1 cellular context compared by ENCODE assay signal in the genomic region with DNA sequence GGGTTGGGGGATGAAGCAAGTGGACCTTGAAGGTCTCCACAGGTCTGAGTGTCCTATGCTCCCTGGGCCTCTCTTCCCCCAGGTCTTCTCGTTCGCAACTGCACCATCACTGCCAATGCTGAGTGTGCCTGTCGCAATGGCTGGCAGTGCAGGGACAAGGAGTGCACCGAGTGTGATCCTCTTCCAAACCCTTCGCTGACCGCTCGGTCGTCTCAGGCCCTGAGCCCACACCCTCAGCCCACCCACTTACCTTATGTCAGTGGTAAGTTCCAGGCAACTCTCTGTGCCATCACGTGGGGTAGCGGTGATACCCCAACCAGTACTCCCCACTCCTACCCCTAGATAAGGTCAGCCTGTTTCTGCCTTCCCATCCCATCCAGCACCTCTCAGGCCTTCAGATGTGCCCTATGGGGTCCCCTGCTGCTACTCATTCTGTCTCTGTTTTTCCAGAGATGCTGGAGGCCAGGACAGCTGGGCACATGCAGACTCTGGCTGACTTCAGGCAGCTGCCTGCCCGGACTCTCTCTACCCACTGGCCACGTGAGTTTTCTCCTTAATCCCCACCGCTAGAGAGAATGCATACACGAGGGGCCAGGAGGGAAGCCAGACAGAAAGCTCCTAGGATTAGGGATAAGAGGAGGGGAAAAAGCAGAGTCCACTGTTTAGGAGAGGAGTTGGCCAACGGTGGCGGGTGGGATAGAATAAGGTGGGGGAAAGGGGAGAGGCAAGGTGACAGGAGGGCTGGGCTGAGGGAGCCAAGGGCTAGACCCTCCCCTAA.
TF ChIP-seq lines count a peak whose summit lies in the region.

No MANE protein-coding gene starts in this region.

TF ChIP-seq in HepG2, 621 proteins besides CTCF, POLR2A, EP300 and RAD21:
- TF ChIP-seq ZNF644 (CRISPR knock-in tag; IDR thresholded peaks at IDR 0.05; ENCODE audit: low read depth): no peak
- TF ChIP-seq SP5 (CRISPR knock-in tag; IDR thresholded peaks at IDR 0.05; ENCODE audit: borderline replicate concordance, low read depth): no peak
- TF ChIP-seq, protein P1, sequence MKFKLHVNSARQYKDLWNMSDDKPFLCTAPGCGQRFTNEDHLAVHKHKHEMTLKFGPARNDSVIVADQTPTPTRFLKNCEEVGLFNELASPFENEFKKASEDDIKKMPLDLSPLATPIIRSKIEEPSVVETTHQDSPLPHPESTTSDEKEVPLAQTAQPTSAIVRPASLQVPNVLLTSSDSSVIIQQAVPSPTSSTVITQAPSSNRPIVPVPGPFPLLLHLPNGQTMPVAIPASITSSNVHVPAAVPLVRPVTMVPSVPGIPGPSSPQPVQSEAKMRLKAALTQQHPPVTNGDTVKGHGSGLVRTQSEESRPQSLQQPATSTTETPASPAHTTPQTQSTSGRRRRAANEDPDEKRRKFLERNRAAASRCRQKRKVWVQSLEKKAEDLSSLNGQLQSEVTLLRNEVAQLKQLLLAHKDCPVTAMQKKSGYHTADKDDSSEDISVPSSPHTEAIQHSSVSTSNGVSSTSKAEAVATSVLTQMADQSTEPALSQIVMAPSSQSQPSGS (CRISPR knock-in tag; IDR thresholded peaks at IDR 0.05): no peak
- TF ChIP-seq, protein P2, sequence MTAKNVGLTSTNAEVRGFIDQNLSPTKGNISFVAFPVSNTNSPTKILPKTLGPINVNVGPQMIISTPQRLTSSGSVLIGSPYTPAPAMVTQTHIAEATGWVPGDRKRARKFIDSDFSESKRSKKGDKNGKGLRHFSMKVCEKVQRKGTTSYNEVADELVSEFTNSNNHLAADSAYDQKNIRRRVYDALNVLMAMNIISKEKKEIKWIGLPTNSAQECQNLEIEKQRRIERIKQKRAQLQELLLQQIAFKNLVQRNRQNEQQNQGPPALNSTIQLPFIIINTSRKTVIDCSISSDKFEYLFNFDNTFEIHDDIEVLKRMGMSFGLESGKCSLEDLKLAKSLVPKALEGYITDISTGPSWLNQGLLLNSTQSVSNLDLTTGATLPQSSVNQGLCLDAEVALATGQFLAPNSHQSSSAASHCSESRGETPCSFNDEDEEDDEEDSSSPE (CRISPR knock-in tag; IDR thresholded peaks at IDR 0.05): no peak
- no peak for TF ChIP-seq SIX4 (CRISPR knock-in tag; IDR thresholded peaks at IDR 0.05)
- TF ChIP-seq ATF1 (CRISPR knock-in tag; IDR thresholded peaks at IDR 0.05): no peak
- TF ChIP-seq, protein P3, sequence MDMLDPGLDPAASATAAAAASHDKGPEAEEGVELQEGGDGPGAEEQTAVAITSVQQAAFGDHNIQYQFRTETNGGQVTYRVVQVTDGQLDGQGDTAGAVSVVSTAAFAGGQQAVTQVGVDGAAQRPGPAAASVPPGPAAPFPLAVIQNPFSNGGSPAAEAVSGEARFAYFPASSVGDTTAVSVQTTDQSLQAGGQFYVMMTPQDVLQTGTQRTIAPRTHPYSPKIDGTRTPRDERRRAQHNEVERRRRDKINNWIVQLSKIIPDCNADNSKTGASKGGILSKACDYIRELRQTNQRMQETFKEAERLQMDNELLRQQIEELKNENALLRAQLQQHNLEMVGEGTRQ (IDR thresholded peaks at IDR 0.05; ENCODE audit: low read depth, low read length): no peak
- TF ChIP-seq, protein P3 (CRISPR knock-in tag; IDR thresholded peaks at IDR 0.05; ENCODE audit: borderline replicate concordance): no peak
- no peak for TF ChIP-seq ZNF432 (CRISPR knock-in tag; IDR thresholded peaks at IDR 0.05; ENCODE audit: borderline replicate concordance)
- TF ChIP-seq TMF1 (CRISPR knock-in tag; IDR thresholded peaks at IDR 0.05; ENCODE audit: low read depth): no peak
- TF ChIP-seq KLF12 (CRISPR knock-in tag; IDR thresholded peaks at IDR 0.05; ENCODE audit: borderline replicate concordance): no peak
- TF ChIP-seq REPIN1 (CRISPR knock-in tag; IDR thresholded peaks at IDR 0.05; ENCODE audit: borderline replicate concordance, low read depth): no peak
- TF ChIP-seq ZNF841 (CRISPR knock-in tag; IDR thresholded peaks at IDR 0.05; ENCODE audit: borderline replicate concordance): no peak
